Comparison of ENCODE assay signal across 9 cellular contexts in the genomic region with DNA sequence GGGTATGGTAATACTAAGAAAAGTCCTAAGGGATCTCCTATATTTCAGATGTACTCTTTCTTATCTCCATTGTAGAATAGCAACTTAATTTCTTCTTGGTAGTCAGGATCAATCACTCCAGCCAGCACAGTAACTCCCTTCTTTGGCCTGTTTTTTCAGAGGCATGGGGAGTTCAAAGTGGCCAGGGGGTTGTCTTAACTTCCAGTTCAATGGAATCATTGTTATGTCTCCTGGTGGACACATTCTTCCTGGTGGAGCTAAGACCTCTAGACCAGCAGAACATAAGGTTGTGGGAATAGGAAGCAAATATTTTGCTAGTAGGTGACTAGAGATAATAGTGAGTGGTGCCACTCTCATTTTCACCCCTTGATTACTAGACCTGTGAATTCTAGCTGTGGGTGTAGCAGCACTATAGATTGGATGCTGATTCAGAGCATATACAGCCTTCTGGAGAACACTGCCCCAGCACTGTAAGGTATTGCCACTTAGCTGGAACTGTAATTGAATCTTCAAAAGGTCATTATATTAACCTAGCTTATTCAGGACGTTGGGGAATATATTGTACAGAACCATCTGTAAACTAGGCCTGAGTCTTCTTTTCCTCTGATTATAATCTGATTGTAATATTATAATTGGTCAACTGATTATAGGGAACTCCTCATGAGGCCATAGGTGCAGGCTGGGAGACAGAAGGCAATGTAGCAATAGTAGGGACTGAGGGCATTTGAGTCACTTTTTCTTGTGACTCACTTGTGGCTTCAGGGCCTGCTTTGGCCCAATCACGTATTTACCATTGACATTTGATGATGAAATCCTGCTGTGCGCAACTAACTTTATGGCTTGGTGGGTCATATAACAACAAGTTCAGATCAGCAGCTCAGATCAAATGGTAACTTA.
DNase-seq lines count a peak whose midpoint lies in the region; ATAC-seq and TF ChIP-seq lines count a peak whose summit lies in the region.
"Had no signal": no experiment of that assay in that cellular context is flagged by ENCODE, and none has a peak within 500 bp of the region (broad histone marks: within the 10 kb centered on the region; RNA-seq: fewer than 3 reads in every experiment).

No MANE protein-coding gene starts in this region.

- peak overlapping the region; percentile 77 for H3K27ac Mint-ChIP-seq in activated T-cell treated with anti-CD3 and anti-CD28 coated beads, Interleukin-2, amount 50 U/mL, for 72 hours
- peak overlapping the region in 1 of 6 donors; percentile 12 for H3K27ac Mint-ChIP-seq in immature natural killer cell

- H3K4me1 Mint-ChIP-seq in activated T-cell treated with anti-CD3 and anti-CD28 coated beads, Interleukin-2, amount 50 U/mL, for 72 hours (ENCODE audit: low read depth), result peaks cover 35% of the 10 kb centered on the region
- peaks cover 17 to 21% of the 10 kb centered on the region in 2 donors for H3K4me1 Mint-ChIP-seq in immature natural killer cell

- no peak for TF ChIP-seq POLR2A in gastroesophageal sphincter (IDR thresholded peaks at IDR 0.05)

- H3K27me3 Mint-ChIP-seq in activated T-cell treated with anti-CD3 and anti-CD28 coated beads, Interleukin-2, amount 50 U/mL, for 72 hours (ENCODE audit: low read depth), result no peaks in the 10 kb centered on the region
- H3K27me3 Mint-ChIP-seq in immature natural killer cell (ENCODE audit: low read depth in 3 of 3), result peaks cover 0 to 2% (median 0%) of the 10 kb centered on the region in 3 donors

- H3K36me3 ChIP-seq in BE2C (no peaks in the 10 kb centered on the region), gastroesophageal sphincter (no peaks in the 10 kb centered on the region)

- H3K4me3 ChIP-seq in BE2C (ENCODE audit: low read depth, low read length) (no peak overlapping the region), gastroesophageal sphincter (no peak overlapping the region)
- H3K4me3 ChIP-seq: skin epidermis had no signal

- H3K4me3 Mint-ChIP-seq in activated T-cell treated with anti-CD3 and anti-CD28 coated beads, Interleukin-2, amount 50 U/mL, for 72 hours, result no peak overlapping the region
- no peak overlapping the region for H3K4me3 Mint-ChIP-seq in immature natural killer cell

- no peaks in the 10 kb centered on the region for H3K4me1 ChIP-seq in BE2C
- H3K4me1 ChIP-seq in gastroesophageal sphincter, result no peaks in the 10 kb centered on the region

- H3K9me3 ChIP-seq in BE2C (no peaks in the 10 kb centered on the region), gastroesophageal sphincter (no peaks in the 10 kb centered on the region)

- no peak for TF ChIP-seq EP300 in gastroesophageal sphincter (IDR thresholded peaks at IDR 0.05)

- TF ChIP-seq CTCF in BE2C (IDR thresholded peaks at IDR 0.05; ENCODE audit: low read depth, low read length) (no peak), gastroesophageal sphincter (IDR thresholded peaks at IDR 0.05) (no peak)

- H3K9me3 Mint-ChIP-seq in activated T-cell treated with anti-CD3 and anti-CD28 coated beads, Interleukin-2, amount 50 U/mL, for 72 hours, result peaks cover 4 to 6% of the 10 kb centered on the region in 2 donors
- no peaks in the 10 kb centered on the region for H3K9me3 Mint-ChIP-seq in immature natural killer cell

- DNase-seq in BE2C (peak; percentile 10), HT-29 (ENCODE audit: low spot score) (peak; percentile 71), myocyte (ENCODE audit: low read depth) (peak; percentile 73), immature natural killer cell (no peak), NCI-H1930 (lab: John Stamatoyannopoulos, UW) (no peak), activated gamma-delta T cell (lab: John Stamatoyannopoulos, UW) (no peak)
- peak; percentile 48 to 58 for DNase-seq in activated T-cell treated with anti-CD3 and anti-CD28 coated beads, Interleukin-2, amount 50 U/mL, for 72 hours

- H3K27me3 ChIP-seq in BE2C (no peaks in the 10 kb centered on the region), gastroesophageal sphincter (no peaks in the 10 kb centered on the region)

- 78 to 86% methylated on average over 2 to 3 of the region's 3 CpGs for WGBS in gastroesophageal sphincter (ENCODE audit: low coverage in 1 of 2), 2 donors

- ATAC-seq in activated T-cell treated with anti-CD3 and anti-CD28 coated beads, Interleukin-2, amount 50 U/mL, for 72 hours (replicated peaks in 1 of 2), result peak; percentile 90 to 92
- ATAC-seq in gastroesophageal sphincter, result no peak

- no peak overlapping the region for H3K27ac ChIP-seq in gastroesophageal sphincter

- H3K36me3 Mint-ChIP-seq in activated T-cell treated with anti-CD3 and anti-CD28 coated beads, Interleukin-2, amount 50 U/mL, for 72 hours (ENCODE audit: insufficient read depth in 2 of 2), result peaks cover 1% of the 10 kb centered on the region in 2 donors
- H3K36me3 Mint-ChIP-seq in immature natural killer cell, result peaks cover 0 to 10% (median 3%) of the 10 kb centered on the region in 3 donors

Comparison
In these comparisons a context has a peak if more than half of its experiments do, and no peak if none do; other contexts are left out.
1. DNase-seq: peak in BE2C (single experiment), HT-29 (single experiment), activated T-cell treated with anti-CD3 and anti-CD28 coated beads, Interleukin-2, amount 50 U/mL, for 72 hours (2 of 2) and myocyte (single experiment); none in immature natural killer cell (0 of 3), NCI-H1930 (0 of 2) and activated gamma-delta T cell (single experiment).